In the genomic region with DNA sequence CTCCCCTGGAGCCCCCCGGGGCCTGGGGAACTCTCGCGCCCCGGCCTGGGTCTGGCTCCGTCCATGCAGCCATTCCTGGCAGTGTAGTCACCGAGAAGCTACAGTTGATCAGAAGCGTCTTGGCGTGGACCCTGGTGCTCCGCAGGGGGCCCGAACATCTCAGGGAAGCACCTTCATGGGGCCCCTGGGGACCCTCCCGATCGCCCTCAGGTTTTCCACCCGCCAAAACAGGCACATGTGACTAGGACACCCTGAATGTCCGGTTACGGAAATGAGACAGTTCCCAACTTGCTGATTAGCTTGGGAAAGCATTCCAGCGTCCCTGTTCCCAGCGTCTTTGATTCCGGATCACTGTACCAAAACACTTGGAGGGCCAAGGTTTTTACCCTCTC, we compare ENCODE assay signal across 8 cellular contexts. TPM values are rescaled to one million over a fixed set of nuclear protein-coding genes. Genes with fewer than 3 reads are reported as not detected.
DNase-seq lines count a peak whose midpoint lies in the region; ATAC-seq and TF ChIP-seq lines count a peak whose summit lies in the region.

No MANE protein-coding gene starts in this region.

- H3K4me1 ChIP-seq in KMS-11 (ENCODE audit: low read depth, poor library complexity, severe bottlenecking): peaks cover 21% of the 10 kb centered on the region

- H3K79me2 ChIP-seq in KMS-11 (ENCODE audit: insufficient read depth, low read depth): no peaks in the 10 kb centered on the region
- H3K79me2 ChIP-seq in neural cell (replicated peaks; ENCODE audit: insufficient read depth, low read length): no peaks in the 10 kb centered on the region

- H4K20me1 ChIP-seq in KMS-11 (ENCODE audit: insufficient read depth) (no peaks in the 10 kb centered on the region), neural cell (ENCODE audit: insufficient read depth) (no peaks in the 10 kb centered on the region)

- no peak for TF ChIP-seq EP300 in neural cell (conservative IDR thresholded peaks at IDR 0.05; ENCODE audit: poor library complexity, severe bottlenecking)

- H3K36me3 ChIP-seq in KMS-11 (ENCODE audit: insufficient read depth) (no peaks in the 10 kb centered on the region), neural cell (ENCODE audit: insufficient read depth, low read length) (no peaks in the 10 kb centered on the region)

- H3K4me3 ChIP-seq in KMS-11 (IDR thresholded peaks at IDR 0.05; ENCODE audit: insufficient read depth, low read depth, low read length): no peak overlapping the region
- peak overlapping the region; percentile 76 for H3K4me3 ChIP-seq in fibroblast of villous mesenchyme (ENCODE audit: low read depth, low read length)
- H3K4me3 ChIP-seq in neural cell (ENCODE audit: low read length): peak overlapping the region; percentile 52

- no peaks in the 10 kb centered on the region for H3F3A ChIP-seq in neural cell (ENCODE audit: insufficient read depth, low read length, poor library complexity, severe bottlenecking)

- H3K9me2 ChIP-seq in neural cell (ENCODE audit: insufficient read depth, low read length): no peaks in the 10 kb centered on the region

- peak overlapping the region; percentile 44 for H3K27ac ChIP-seq in KMS-11
- H3K27ac ChIP-seq in neural cell (ENCODE audit: low read length): no peak overlapping the region

- ATAC-seq in GM21529 (IDR thresholded peaks at IDR 0.05; ENCODE audit: unreplicated experiment) (peak; percentile 34), HG03442 (IDR thresholded peaks at IDR 0.05; ENCODE audit: unreplicated experiment) (no peak)

- H3K4me2 ChIP-seq in KMS-11 (peak overlapping the region; percentile 92), neural cell (ENCODE audit: low read length) (no peak overlapping the region)

- no peaks in the 10 kb centered on the region for H3K9me3 ChIP-seq in neural cell (ENCODE audit: low read length)

- H3K9ac ChIP-seq in KMS-11: peak overlapping the region; percentile 95
- no peak overlapping the region for H3K9ac ChIP-seq in neural cell (ENCODE audit: low read length)

- H3K27me3 ChIP-seq in KMS-11 (ENCODE audit: insufficient read depth, low read depth) (no peaks in the 10 kb centered on the region), neural cell (ENCODE audit: insufficient read depth, low read depth, low read length) (no peaks in the 10 kb centered on the region)

- TF ChIP-seq RAD21 in neural cell (conservative IDR thresholded peaks at IDR 0.05): no peak

- H2AFZ ChIP-seq in KMS-11 (ENCODE audit: low read depth) (peak overlapping the region; percentile 96), neural cell (ENCODE audit: low read depth, low read length) (no peak overlapping the region)

- DNase-seq in GM03348 (ENCODE audit: low spot score) (peak; percentile 45), fibroblast of villous mesenchyme (ENCODE audit: low read depth) (peak; percentile 50), NCI-H2107 (lab: John Stamatoyannopoulos, UW) (no peak)
- DNase-seq in activated CD8-positive, alpha-beta memory T cell treated with anti-CD3 and anti-CD28 coated beads, Interleukin-2, amount 50 U/mL, for 48 hours: peak; percentile 73

- TF ChIP-seq CTCF in KMS-11 (conservative IDR thresholded peaks at IDR 0.05; ENCODE audit: low read depth, low read length): no peak
- TF ChIP-seq CTCF in fibroblast of villous mesenchyme (IDR thresholded peaks at IDR 0.05; ENCODE audit: insufficient read depth, low read depth, low read length): no peak
- no peak for TF ChIP-seq CTCF in neural cell (IDR thresholded peaks at IDR 0.05; ENCODE audit: poor library complexity, severe bottlenecking)

TF ChIP-seq in neural cell, 6 proteins besides CTCF, POLR2A, EP300 and RAD21:
- TF ChIP-seq SMC3 (conservative IDR thresholded peaks at IDR 0.05; ENCODE audit: poor library complexity): no peak
- TF ChIP-seq MXI1 (conservative IDR thresholded peaks at IDR 0.05; ENCODE audit: poor library complexity, severe bottlenecking): no peak
- no peak for TF ChIP-seq TAF1 (IDR thresholded peaks at IDR 0.05; ENCODE audit: low read depth)
- TF ChIP-seq POLR2AphosphoS5 (IDR thresholded peaks at IDR 0.05): no peak
- TF ChIP-seq EZH2 (IDR thresholded peaks at IDR 0.05; ENCODE audit: borderline replicate concordance, insufficient read depth, low read length, poor library complexity, severe bottlenecking): no peak
- TF ChIP-seq, protein P1, sequence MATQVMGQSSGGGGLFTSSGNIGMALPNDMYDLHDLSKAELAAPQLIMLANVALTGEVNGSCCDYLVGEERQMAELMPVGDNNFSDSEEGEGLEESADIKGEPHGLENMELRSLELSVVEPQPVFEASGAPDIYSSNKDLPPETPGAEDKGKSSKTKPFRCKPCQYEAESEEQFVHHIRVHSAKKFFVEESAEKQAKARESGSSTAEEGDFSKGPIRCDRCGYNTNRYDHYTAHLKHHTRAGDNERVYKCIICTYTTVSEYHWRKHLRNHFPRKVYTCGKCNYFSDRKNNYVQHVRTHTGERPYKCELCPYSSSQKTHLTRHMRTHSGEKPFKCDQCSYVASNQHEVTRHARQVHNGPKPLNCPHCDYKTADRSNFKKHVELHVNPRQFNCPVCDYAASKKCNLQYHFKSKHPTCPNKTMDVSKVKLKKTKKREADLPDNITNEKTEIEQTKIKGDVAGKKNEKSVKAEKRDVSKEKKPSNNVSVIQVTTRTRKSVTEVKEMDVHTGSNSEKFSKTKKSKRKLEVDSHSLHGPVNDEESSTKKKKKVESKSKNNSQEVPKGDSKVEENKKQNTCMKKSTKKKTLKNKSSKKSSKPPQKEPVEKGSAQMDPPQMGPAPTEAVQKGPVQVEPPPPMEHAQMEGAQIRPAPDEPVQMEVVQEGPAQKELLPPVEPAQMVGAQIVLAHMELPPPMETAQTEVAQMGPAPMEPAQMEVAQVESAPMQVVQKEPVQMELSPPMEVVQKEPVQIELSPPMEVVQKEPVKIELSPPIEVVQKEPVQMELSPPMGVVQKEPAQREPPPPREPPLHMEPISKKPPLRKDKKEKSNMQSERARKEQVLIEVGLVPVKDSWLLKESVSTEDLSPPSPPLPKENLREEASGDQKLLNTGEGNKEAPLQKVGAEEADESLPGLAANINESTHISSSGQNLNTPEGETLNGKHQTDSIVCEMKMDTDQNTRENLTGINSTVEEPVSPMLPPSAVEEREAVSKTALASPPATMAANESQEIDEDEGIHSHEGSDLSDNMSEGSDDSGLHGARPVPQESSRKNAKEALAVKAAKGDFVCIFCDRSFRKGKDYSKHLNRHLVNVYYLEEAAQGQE (IDR thresholded peaks at IDR 0.05; ENCODE audit: borderline replicate concordance): no peak

RNA-seq across cellular contexts. Expression of a gene that starts 0.5 kb away (rescaled TPM):
- 11.2 and 14.5 TPM in 2 replicates for total RNA-seq in fibroblast of villous mesenchyme
- polyA plus RNA-seq in neural cell: 0.36 and 3.9 TPM in 2 replicates
- 1.5 and 2.9 TPM in 2 replicates for polyA minus RNA-seq in neural cell

RNA-seq across cellular contexts. Expression of a gene that starts 21.4 kb away (rescaled TPM):
- 18.4 and 27.6 TPM in 2 replicates for total RNA-seq in fibroblast of villous mesenchyme
- polyA plus RNA-seq in neural cell: 18.5 and 18.7 TPM in 2 replicates
- polyA minus RNA-seq in neural cell: 33.1 and 41.3 TPM in 2 replicates

RNA-seq across cellular contexts. Expression of a gene that starts 55.3 kb away (rescaled TPM):
- total RNA-seq in fibroblast of villous mesenchyme: 19.6 and 23.3 TPM in 2 replicates
- polyA plus RNA-seq in neural cell: 85.3 and 90.5 TPM in 2 replicates
- polyA minus RNA-seq in neural cell: 74.0 and 82.3 TPM in 2 replicates
